Comparison of ENCODE assay signal across 1 cellular context in the genomic region with DNA sequence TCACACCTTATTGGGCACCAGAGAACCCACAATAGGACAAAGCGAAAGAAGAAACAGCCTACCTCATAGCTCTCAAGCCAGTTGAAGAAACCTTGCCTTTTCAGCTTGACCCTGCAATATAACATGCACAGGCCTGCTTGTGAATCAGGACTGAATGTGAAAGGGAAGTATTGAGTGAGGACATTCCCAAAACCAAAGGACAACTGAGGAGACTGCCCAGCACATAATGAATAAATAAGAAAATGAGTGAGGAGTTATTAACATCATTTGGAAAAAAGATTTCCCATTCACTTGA.
A peak's percentile ranks its signal among the peaks of the same experiment; 100 is the strongest.
TF ChIP-seq lines count a peak whose summit lies in the region.

No MANE protein-coding gene starts in this region.

TF ChIP-seq in K562, 482 proteins besides CTCF, POLR2A, EP300 and RAD21:
- no peak for TF ChIP-seq SREBF1 (IDR thresholded peaks at IDR 0.05; ENCODE audit: borderline replicate concordance, low read depth, low read length)
- peak; percentile 56; the same call in 1 of the 2 replicates for TF ChIP-seq ZNF274 (IDR thresholded peaks at IDR 0.05; ENCODE audit: borderline replicate concordance, low read depth, low read length)
